ENCODE assay signal across 31 cellular contexts in genomic region chr19:30280018-30280417, GRCh38.
"Had no signal": no experiment of that assay in that cellular context is flagged by ENCODE, and none has a peak within 500 bp of the region (broad histone marks: within the 10 kb centered on the region; RNA-seq: fewer than 3 reads in every experiment).

No MANE protein-coding gene starts in this region.

- H3K27me3 Mint-ChIP-seq: stimulated activated memory B cell treated with anti-CD40 and anti-IgM and Interleukin-4, amounts not matched to agents 10 μg/mL and 1 μg/mL and 100 μg/mL, for 72 hours had no signal

- H3K36me3 ChIP-seq: neutrophil, pancreas, spleen, suprapubic skin, tibial artery, transverse colon, upper lobe of right lung, vagina had no signal

- H3K9me3 ChIP-seq: neutrophil, pancreas, psoas muscle, spleen, suprapubic skin, testis, tibial artery, transverse colon, upper lobe of right lung, vagina had no signal

- DNase-seq: naive B cell; naive thymus-derived CD8-positive, alpha-beta T cell; nephron progenitor cell; nucleus accumbens; pancreas; psoas muscle; right cardiac atrium; spleen; stimulated activated CD4-positive, alpha-beta T cell treated with anti-CD3 and anti-CD28 coated beads, Interleukin-12 subunit alpha, Interleukin-12 subunit beta, amount 100 ng/mL, for 4 hours; stimulated activated CD4-positive, alpha-beta T cell treated with anti-CD3 and anti-CD28 coated beads, Interleukin-1b, Interleukin-23, amount 100 ng/mL, for 48 hours; stimulated activated CD4-positive, alpha-beta T cell treated with anti-CD3 and anti-CD28 coated beads, Interleukin-4, amount 100 ng/mL, for 1 hour; stimulated activated CD4-positive, alpha-beta T cell treated with anti-CD3 and anti-CD28 coated beads, Interleukin-4, amount 100 ng/mL, for 4 hours; stimulated activated CD8-positive, alpha-beta memory T cell treated with anti-CD3 and anti-CD28 coated beads, Interleukin-4, amount 100 ng/mL, for 48 hours; stimulated activated naive CD4-positive, alpha-beta T cell; stimulated activated naive CD8-positive, alpha-beta T cell treated with anti-CD3 and anti-CD28 coated beads, Interleukin-15, amount 100 ng/mL, for 72 hours; stimulated activated naive CD8-positive, alpha-beta T cell treated with anti-CD3 and anti-CD28 coated beads, Interleukin-15, Interleukin-2, amounts not matched to agents 100 U/mL and 50 U/mL, for 24 hours; substantia nigra; testis; transverse colon; upper lobe of right lung had no signal

- H3K9me3 Mint-ChIP-seq: natural killer cell treated with Interleukin-12 subunit alpha and Interleukin-12 subunit beta and Interleukin-15 and Interleukin-18, amount 100 ng/mL, for 72 hours; nephron progenitor cell; neural crest cell; stimulated activated naive CD8-positive, alpha-beta T cell treated with anti-CD3 and anti-CD28 coated beads, Interleukin-15, amount 100 ng/mL, for 72 hours; type B pancreatic cell had no signal

- H3K27ac ChIP-seq: neutrophil, pancreas, psoas muscle, skin epidermis, spleen, suprapubic skin, testis, tibial artery, transverse colon, upper lobe of right lung, vagina had no signal

- ATAC-seq: naive thymus-derived CD8-positive, alpha-beta T cell; pancreas; psoas muscle; right cardiac atrium; sciatic nerve; stimulated activated memory B cell treated with anti-CD40 and anti-IgM and Interleukin-4, amounts not matched to agents 10 μg/mL and 1 μg/mL and 100 μg/mL, for 72 hours; stimulated activated naive CD8-positive, alpha-beta T cell treated with anti-CD3 and anti-CD28 coated beads, Interleukin-15, amount 100 ng/mL, for 72 hours; stimulated activated naive CD8-positive, alpha-beta T cell treated with anti-CD3 and anti-CD28 coated beads, Interleukin-15, Interleukin-2, amounts not matched to agents 100 U/mL and 50 U/mL, for 24 hours had no signal

- H3K27me3 ChIP-seq: testis, upper lobe of right lung, vagina had no signal

- H3K36me3 Mint-ChIP-seq: naive B cell; naive thymus-derived CD8-positive, alpha-beta T cell; natural killer cell treated with Interleukin-12 subunit alpha and Interleukin-12 subunit beta and Interleukin-15 and Interleukin-18, amount 100 ng/mL, for 72 hours; stimulated activated memory B cell treated with anti-CD40 and anti-IgM and Interleukin-4, amounts not matched to agents 10 μg/mL and 1 μg/mL and 100 μg/mL, for 72 hours; type B pancreatic cell had no signal

- H3K4me3 ChIP-seq: pancreas, psoas muscle, skin epidermis, smooth muscle cell, spleen, suprapubic skin, testis, tibial artery, transverse colon, upper lobe of right lung, vagina had no signal

- H3K4me1 Mint-ChIP-seq: naive B cell; naive thymus-derived CD8-positive, alpha-beta T cell; stimulated activated memory B cell treated with anti-CD40 and anti-IgM and Interleukin-4, amounts not matched to agents 10 μg/mL and 1 μg/mL and 100 μg/mL, for 72 hours; stimulated activated naive CD8-positive, alpha-beta T cell treated with anti-CD3 and anti-CD28 coated beads, Interleukin-15, amount 100 ng/mL, for 72 hours had no signal

- FAIRE-seq: pancreas had no signal

- H3K4me3 Mint-ChIP-seq: naive B cell; naive thymus-derived CD8-positive, alpha-beta T cell; natural killer cell treated with Interleukin-12 subunit alpha and Interleukin-12 subunit beta and Interleukin-15 and Interleukin-18, amount 100 ng/mL, for 72 hours; nephron progenitor cell; neural crest cell; stimulated activated memory B cell treated with anti-CD40 and anti-IgM and Interleukin-4, amounts not matched to agents 10 μg/mL and 1 μg/mL and 100 μg/mL, for 72 hours; stimulated activated naive CD8-positive, alpha-beta T cell treated with anti-CD3 and anti-CD28 coated beads, Interleukin-15, amount 100 ng/mL, for 72 hours; type B pancreatic cell had no signal

- H3K4me2 ChIP-seq: smooth muscle cell had no signal

- H3K4me1 ChIP-seq: pancreas, psoas muscle, spleen, suprapubic skin, testis, tibial artery, transverse colon, upper lobe of right lung, vagina had no signal

- H3K27ac Mint-ChIP-seq: naive B cell; naive thymus-derived CD8-positive, alpha-beta T cell; natural killer cell treated with Interleukin-12 subunit alpha and Interleukin-12 subunit beta and Interleukin-15 and Interleukin-18, amount 100 ng/mL, for 72 hours; nephron progenitor cell; stimulated activated memory B cell treated with anti-CD40 and anti-IgM and Interleukin-4, amounts not matched to agents 10 μg/mL and 1 μg/mL and 100 μg/mL, for 72 hours; stimulated activated naive CD8-positive, alpha-beta T cell treated with anti-CD3 and anti-CD28 coated beads, Interleukin-15, amount 100 ng/mL, for 72 hours; type B pancreatic cell had no signal
